In the genomic region with DNA sequence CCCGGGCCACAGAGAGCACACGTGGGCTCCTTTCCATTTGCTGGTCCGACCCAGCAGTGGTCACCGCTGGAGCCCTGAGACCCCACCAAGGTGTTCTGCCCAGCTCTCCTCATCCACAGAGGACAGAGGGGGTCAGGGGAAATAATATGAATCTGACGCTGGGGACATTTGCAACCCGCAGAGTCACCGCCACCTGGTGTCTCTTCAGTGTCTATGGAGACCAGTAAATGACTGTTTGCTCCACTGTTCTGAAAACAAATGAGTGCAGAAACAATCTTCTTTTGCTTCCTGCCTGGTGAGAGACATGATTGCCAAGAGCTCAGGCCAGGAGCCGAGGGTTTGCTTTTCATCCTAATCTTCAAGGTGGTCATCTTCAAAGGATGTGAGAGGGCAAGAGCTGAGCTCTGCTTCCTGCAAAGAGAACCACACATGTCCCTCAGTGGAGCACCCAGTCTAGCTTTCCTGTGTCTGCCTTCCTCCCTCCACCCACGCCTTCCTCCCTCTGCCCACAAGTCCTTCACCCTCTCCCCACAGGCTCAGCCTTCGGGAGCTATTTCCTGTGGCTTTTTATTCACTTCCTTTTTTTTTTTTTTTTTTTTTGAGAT, we compare ENCODE assay signal across 8 cellular contexts. TPM values are rescaled to one million over a fixed set of nuclear protein-coding genes. Genes with fewer than 3 reads are reported as not detected.
DNase-seq lines count a peak whose midpoint lies in the region; ATAC-seq, FAIRE-seq and TF ChIP-seq lines count a peak whose summit lies in the region.

No MANE protein-coding gene starts in this region.

- H3K79me2 ChIP-seq in astrocyte (ENCODE audit: insufficient read depth, low read length), result no peaks in the 10 kb centered on the region

- peak overlapping the region; percentile 76 for H2AFZ ChIP-seq in astrocyte (ENCODE audit: low read depth, low read length)

- peaks cover 33% of the 10 kb centered on the region for H3K4me1 Mint-ChIP-seq in astrocyte (ENCODE audit: low read depth, unreplicated experiment)
- H3K4me1 Mint-ChIP-seq in neural crest cell, result peaks cover 20% of the 10 kb centered on the region

- TF ChIP-seq CTCF in astrocyte (IDR thresholded peaks at IDR 0.05; ENCODE audit: insufficient read depth, low read depth, low read length) (no peak), neural crest cell (conservative IDR thresholded peaks at IDR 0.05) (no peak), BE2C (IDR thresholded peaks at IDR 0.05; ENCODE audit: low read depth, low read length) (no peak)

- ATAC-seq in HG03432 (IDR thresholded peaks at IDR 0.05; ENCODE audit: unreplicated experiment) (peak; percentile 33), GM18868 (IDR thresholded peaks at IDR 0.05; ENCODE audit: unreplicated experiment) (no peak), HG03571 (IDR thresholded peaks at IDR 0.05; ENCODE audit: unreplicated experiment) (no peak)

- H3K27ac Mint-ChIP-seq in astrocyte (ENCODE audit: unreplicated experiment) (peak overlapping the region; percentile 89), neural crest cell (ENCODE audit: unreplicated experiment) (peak overlapping the region; percentile 43)

- DNase-seq in CMK (ENCODE audit: low read depth), result peak; percentile 97
- DNase-seq in SK-MEL-5 (ENCODE audit: low read depth, low spot score), result peak; percentile 36
- DNase-seq in astrocyte (ENCODE audit: low read depth), result peak; percentile 66
- DNase-seq in neural crest cell (ENCODE audit: low read depth, low spot score), result no peak
- DNase-seq in BE2C, result no peak

- peaks cover 35% of the 10 kb centered on the region for H3K4me1 ChIP-seq in astrocyte (ENCODE audit: insufficient read depth, low read length)
- peaks cover 6% of the 10 kb centered on the region for H3K4me1 ChIP-seq in BE2C

- H3K4me3 Mint-ChIP-seq in astrocyte (ENCODE audit: unreplicated experiment) (peak overlapping the region; percentile 40), neural crest cell (no peak overlapping the region)

- H3K9me3 Mint-ChIP-seq in astrocyte (ENCODE audit: unreplicated experiment) (no peaks in the 10 kb centered on the region), neural crest cell (no peaks in the 10 kb centered on the region)

- H3K4me3 ChIP-seq in astrocyte (ENCODE audit: insufficient read depth, low read depth, low read length) (no peak overlapping the region), BE2C (ENCODE audit: low read depth, low read length) (no peak overlapping the region)

- no peaks in the 10 kb centered on the region for H3K36me3 ChIP-seq in astrocyte (ENCODE audit: insufficient read depth, low read length)
- no peaks in the 10 kb centered on the region for H3K36me3 ChIP-seq in BE2C

- no peaks in the 10 kb centered on the region for H3K36me3 Mint-ChIP-seq in astrocyte (ENCODE audit: low read depth, unreplicated experiment)
- H3K36me3 Mint-ChIP-seq in neural crest cell (ENCODE audit: low read depth), result no peaks in the 10 kb centered on the region

- H3K27me3 Mint-ChIP-seq in astrocyte (ENCODE audit: low read depth, unreplicated experiment) (no peaks in the 10 kb centered on the region), neural crest cell (ENCODE audit: low read depth) (peaks cover 2% of the 10 kb centered on the region)

- no peaks in the 10 kb centered on the region for H4K20me1 ChIP-seq in astrocyte (ENCODE audit: insufficient read depth, low read length)

- H3K9me3 ChIP-seq in astrocyte (ENCODE audit: insufficient read depth, low read depth, low read length) (no peaks in the 10 kb centered on the region), BE2C (no peaks in the 10 kb centered on the region)

- peak overlapping the region; percentile 69 for H3K4me2 ChIP-seq in astrocyte (ENCODE audit: low read length)

- H3K27me3 ChIP-seq in astrocyte (ENCODE audit: insufficient read depth, low read length), result no peaks in the 10 kb centered on the region
- H3K27me3 ChIP-seq in BE2C, result no peaks in the 10 kb centered on the region

- no peak overlapping the region for H3K9ac ChIP-seq in astrocyte (ENCODE audit: low read length)

- in situ Hi-C loops in SK-MEL-5 (cut with HindIII; ENCODE audit: low pct_unique_long_range_greater_than_20kb, low sequenced_read_pairs), result no loop called here

- H3K27ac ChIP-seq in astrocyte (ENCODE audit: low read depth, low read length), result peak overlapping the region; percentile 15

- FAIRE-seq in astrocyte (lab: Jason Lieb, UNC), result no peak

RNA-seq across cellular contexts. Expression of gene KLHDC4, which starts 14.7 kb away (rescaled TPM):
- 25.3 and 26.4 TPM in 2 replicates for total RNA-seq in SK-MEL-5 (2014; rRNA removed; shearing (Covaris generic))
- polyA plus RNA-seq in SK-MEL-5 (2015; cell fraction: cytosol; rRNA removed), result 17.7 and 18.3 TPM in 2 replicates
- 76.6 and 131 TPM in 2 replicates for polyA plus RNA-seq in SK-MEL-5 (2015; cell fraction: nucleus; rRNA removed)
- total RNA-seq in astrocyte (29.6 and 29.8 TPM in 2 replicates), neural crest cell (55.4 and 57.0 TPM in 2 replicates)
- polyA plus RNA-seq in BE2C (2012; ENCODE audit: insufficient read depth, insufficient read length, low read depth), result 72.7 TPM

Comparison
In these comparisons a context has a peak if more than half of its experiments do, and no peak if none do; other contexts are left out.
1. DNase-seq: peak in CMK (single experiment), SK-MEL-5 (single experiment) and astrocyte (single experiment); none in neural crest cell (single experiment) and BE2C (single experiment).